Comparison of ENCODE assay signal across 8 cellular contexts in the genomic region with DNA sequence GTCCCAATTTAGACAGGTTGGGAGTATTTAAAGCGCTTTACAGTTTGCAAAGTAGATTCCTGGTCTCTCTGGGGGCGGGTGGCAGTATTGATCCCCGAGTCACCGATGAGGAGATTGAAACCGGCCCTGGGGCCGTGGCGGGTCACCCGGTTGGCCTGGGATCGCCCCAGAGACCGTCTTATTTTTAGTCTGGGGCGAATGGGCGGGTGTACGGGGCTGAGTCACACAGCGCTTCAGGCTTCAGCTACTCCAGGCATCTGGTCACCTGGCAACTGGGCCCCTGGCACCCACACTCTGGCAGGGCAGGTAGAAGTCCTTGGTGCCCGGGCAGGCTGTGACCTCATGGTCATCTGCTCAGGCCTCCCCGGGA. TPM values are rescaled to one million over a fixed set of nuclear protein-coding genes. Genes with fewer than 3 reads are reported as not detected.
DNase-seq lines count a peak whose midpoint lies in the region; FAIRE-seq and TF ChIP-seq lines count a peak whose summit lies in the region.

No MANE protein-coding gene starts in this region.

- in situ Hi-C loops in astrocyte of the spinal cord (cut with HindIII; ENCODE audit: low sequenced_read_pairs): no loop called here

- no CpG with 5 or more reads among the region's 16 CpGs for WGBS in iPS DF 6.9 (ENCODE audit: insufficient coverage, insufficient read length)

- FAIRE-seq in GM19239 (lab: Jason Lieb, UNC): peak; percentile 28

- no peak overlapping the region for H3K27ac ChIP-seq in iPS DF 6.9 (ENCODE audit: low read length)

- peak overlapping the region; percentile 90 for H3K9ac ChIP-seq in NT2/D1 (ENCODE audit: insufficient read length, low read depth)
- peak overlapping the region; percentile 88 for H3K9ac ChIP-seq in skeletal muscle satellite cell (ENCODE audit: low read depth, low read length)

- H3K36me3 ChIP-seq in NT2/D1 (ENCODE audit: insufficient read depth, insufficient read length, low read length) (peaks cover 40% of the 10 kb centered on the region), iPS DF 6.9 (ENCODE audit: control insufficient read depth, insufficient read depth, low read length) (peaks cover 25% of the 10 kb centered on the region), skeletal muscle satellite cell (ENCODE audit: insufficient read depth, low read length) (peaks cover 34% of the 10 kb centered on the region)

- TF ChIP-seq CTCF in AG10803 (conservative IDR thresholded peaks at IDR 0.05; ENCODE audit: low read length) (no peak), astrocyte of the spinal cord (IDR thresholded peaks at IDR 0.05; ENCODE audit: low read depth, low read length) (no peak)

- no peaks in the 10 kb centered on the region for H3K9me3 ChIP-seq in NT2/D1 (ENCODE audit: insufficient read depth, low read length)
- H3K9me3 ChIP-seq in iPS DF 6.9 (ENCODE audit: control insufficient read depth, insufficient read depth, low read length): no peaks in the 10 kb centered on the region
- no peaks in the 10 kb centered on the region for H3K9me3 ChIP-seq in skeletal muscle satellite cell (replicated peaks; ENCODE audit: low read length)

- H3K4me3 ChIP-seq in AG10803 (ENCODE audit: low read length) (peak overlapping the region; percentile 84), NT2/D1 (ENCODE audit: insufficient read length, low read depth) (peak overlapping the region; percentile 73), astrocyte of the spinal cord (ENCODE audit: low read depth, low read length) (peak overlapping the region; percentile 76), iPS DF 6.9 (ENCODE audit: low read length) (peak overlapping the region; percentile 85), skeletal muscle satellite cell (ENCODE audit: low read length) (peak overlapping the region; percentile 95)

- H3K27me3 ChIP-seq in NT2/D1 (ENCODE audit: insufficient read depth, insufficient read length) (no peaks in the 10 kb centered on the region), iPS DF 6.9 (ENCODE audit: control insufficient read depth, insufficient read depth, low read length) (no peaks in the 10 kb centered on the region), skeletal muscle satellite cell (ENCODE audit: control insufficient read depth, insufficient read depth, low read length) (no peaks in the 10 kb centered on the region)

- peak overlapping the region; percentile 98 for H3K4me2 ChIP-seq in skeletal muscle satellite cell (ENCODE audit: low read length)

- DNase-seq in AG10803 (ENCODE audit: low read depth) (peak; percentile 49), GM19239 (ENCODE audit: insufficient read length, low spot score) (peak; percentile 66), NT2/D1 (ENCODE audit: low read depth, low spot score) (no peak), astrocyte of the spinal cord (ENCODE audit: low read depth, low spot score) (peak; percentile 29), iPS DF 6.9 (ENCODE audit: low read depth, low spot score) (no peak), putamen (ENCODE audit: low spot score) (no peak), pons (ENCODE audit: low spot score) (no peak)

- H3K4me1 ChIP-seq in NT2/D1 (ENCODE audit: insufficient read depth, insufficient read length) (no peaks in the 10 kb centered on the region), iPS DF 6.9 (ENCODE audit: control insufficient read depth, insufficient read depth, low read length) (peaks cover 6% of the 10 kb centered on the region), skeletal muscle satellite cell (ENCODE audit: control insufficient read depth, insufficient read depth, low read length) (peaks cover 38% of the 10 kb centered on the region)

RNA-seq across cellular contexts. Expression of a gene that starts 0.7 kb away (rescaled TPM):
- total RNA-seq in skeletal muscle satellite cell (2012; rRNA removed): 8.6 and 10.9 TPM in 2 replicates

RNA-seq across cellular contexts. Expression of a gene that starts 2.6 kb away (rescaled TPM):
- total RNA-seq in skeletal muscle satellite cell (2012; rRNA removed): 226 and 257 TPM in 2 replicates

RNA-seq across cellular contexts. Expression of a gene that starts 35.7 kb away (rescaled TPM):
- 46.3 and 48.9 TPM in 2 replicates for total RNA-seq in skeletal muscle satellite cell (2012; rRNA removed)

RNA-seq across cellular contexts. Expression of a gene that starts 53.7 kb away (rescaled TPM):
- 36.2 and 45.7 TPM in 2 replicates for total RNA-seq in skeletal muscle satellite cell (2012; rRNA removed)

RNA-seq across cellular contexts. Expression of a gene that starts 54.0 kb away (rescaled TPM):
- 13.3 and 14.7 TPM in 2 replicates for total RNA-seq in skeletal muscle satellite cell (2012; rRNA removed)

Comparison
In these comparisons a context has a peak if more than half of its experiments do, and no peak if none do; other contexts are left out.
1. DNase-seq: peak in AG10803 (single experiment), GM19239 (single experiment) and astrocyte of the spinal cord (single experiment); none in NT2/D1 (single experiment), iPS DF 6.9 (single experiment), putamen (single experiment) and pons (single experiment).
2. Peak in every context shown above with its lines, with median percentiles within 50 percentile points of each other: H3K4me3 ChIP-seq.